In the genomic region with DNA sequence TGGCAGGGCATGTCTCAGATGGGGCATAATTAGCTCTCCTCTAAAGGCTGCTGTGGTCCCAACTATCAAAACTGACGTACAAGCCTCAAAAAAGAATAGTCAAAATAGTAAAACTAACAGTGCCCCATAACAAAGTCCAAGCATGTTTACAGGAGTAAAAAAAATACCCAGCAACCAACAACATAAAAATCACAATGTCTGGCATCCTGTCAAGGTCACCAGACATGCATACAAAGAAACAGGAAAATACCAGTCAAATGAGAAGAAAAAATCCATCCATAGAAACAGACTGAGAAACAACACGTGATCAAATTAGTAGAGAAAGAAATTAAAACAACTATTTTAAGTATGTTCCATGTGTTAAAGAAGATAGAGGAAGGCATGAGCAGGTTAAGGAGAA, we compare ENCODE assay signal across 23 cellular contexts.
DNase-seq lines count a peak whose midpoint lies in the region; ATAC-seq, FAIRE-seq and TF ChIP-seq lines count a peak whose summit lies in the region.
"Had no signal": no experiment of that assay in that cellular context is flagged by ENCODE, and none has a peak within 500 bp of the region (broad histone marks: within the 10 kb centered on the region; RNA-seq: fewer than 3 reads in every experiment).

No MANE protein-coding gene starts in this region.

- no peaks in the 10 kb centered on the region for H3K79me1 ChIP-seq in neuronal stem cell (ENCODE audit: low read depth, low read length)

- FAIRE-seq in A549 (lab: Jason Lieb, UNC): no peak
- FAIRE-seq: A204.1, D721Med, G401.6, GM12891, GM19239 had no signal

- no peak for ATAC-seq in A549
- ATAC-seq in lung (ENCODE audit: insufficient read depth, low FRiP score): no peak
- ATAC-seq in HG02642 (IDR thresholded peaks at IDR 0.05; ENCODE audit: poor library complexity, unreplicated experiment): no peak
- ATAC-seq: CD8-positive, alpha-beta T cell had no signal

- H3K4me1 ChIP-seq in A549: no peaks in the 10 kb centered on the region
- H3K4me1 ChIP-seq in lung (ENCODE audit: control insufficient read depth in 2 of 2, insufficient read depth in 2 of 2, low read length in 2 of 2): no peaks in the 10 kb centered on the region
- peaks cover 0 to 8% of the 10 kb centered on the region in 2 donors for H3K4me1 ChIP-seq in neuronal stem cell (ENCODE audit: control insufficient read depth in 2 of 2, insufficient read depth in 1 of 2, low read depth in 1 of 2, low read length in 2 of 2)
- no peaks in the 10 kb centered on the region for H3K4me1 ChIP-seq in left ventricle myocardium inferior
- H3K4me1 ChIP-seq in transverse colon: no peaks in the 10 kb centered on the region
- H3K4me1 ChIP-seq: BLaER1 treated with 17β-estradiol and CSF1 and Interleukin-3, amounts not matched to agents 10 nM and 100 nM; Caco-2 had no signal

- in situ Hi-C loops in transverse colon (cut with MboI; ENCODE audit: low pct_ligation_motif_present in 1 of 4, low pct_unique_long_range_greater_than_20kb in 1 of 4, low sequenced_read_pairs in 3 of 4): no loop called here

- H3K9ac ChIP-seq in neuronal stem cell (ENCODE audit: low read depth, low read length, poor library complexity): no peak overlapping the region
- H3K9ac ChIP-seq: BLaER1 treated with 17β-estradiol and CSF1 and Interleukin-3, amounts not matched to agents 10 nM and 100 nM had no signal

- H3K27me3 ChIP-seq in lung (ENCODE audit: control insufficient read depth, insufficient read depth) (no peaks in the 10 kb centered on the region), neuronal stem cell (ENCODE audit: control insufficient read depth in 3 of 3, insufficient read depth in 3 of 3, low read depth in 1 of 3, low read length in 3 of 3) (no peaks in the 10 kb centered on the region), left ventricle myocardium inferior (ENCODE audit: low read depth) (peaks cover 34% of the 10 kb centered on the region), transverse colon (peaks cover 42% of the 10 kb centered on the region)
- H3K27me3 ChIP-seq: BLaER1 treated with 17β-estradiol and CSF1 and Interleukin-3, amounts not matched to agents 10 nM and 100 nM had no signal

- H2BK12ac ChIP-seq in neuronal stem cell (ENCODE audit: low read length): no peak overlapping the region

- TF ChIP-seq EP300 in A549 (IDR thresholded peaks at IDR 0.05) (no peak), transverse colon (IDR thresholded peaks at IDR 0.05; ENCODE audit: low read depth) (no peak)

- no peak overlapping the region for H2AFZ ChIP-seq in neuronal stem cell (ENCODE audit: low read length)

- TF ChIP-seq CTCF in A549 (IDR thresholded peaks at IDR 0.05): no peak
- no peak for TF ChIP-seq CTCF in lung (IDR thresholded peaks at IDR 0.05; ENCODE audit: control extremely low read depth, extremely low read depth)
- no peak for TF ChIP-seq CTCF in left ventricle myocardium inferior (IDR thresholded peaks at IDR 0.05; ENCODE audit: borderline replicate concordance)
- TF ChIP-seq CTCF in transverse colon (IDR thresholded peaks at IDR 0.05): no peak

- H3K36me3 ChIP-seq in lung (ENCODE audit: control insufficient read depth in 2 of 2, insufficient read depth in 2 of 2, low read length in 2 of 2) (no peaks in the 10 kb centered on the region), neuronal stem cell (replicated peaks in 1 of 2; ENCODE audit: control insufficient read depth in 2 of 2, insufficient read depth in 2 of 2, low read length in 2 of 2) (no peaks in the 10 kb centered on the region), left ventricle myocardium inferior (no peaks in the 10 kb centered on the region), transverse colon (no peaks in the 10 kb centered on the region)
- H3K36me3 ChIP-seq: BLaER1 treated with 17β-estradiol and CSF1 and Interleukin-3, amounts not matched to agents 10 nM and 100 nM had no signal

- H2BK120ac ChIP-seq in neuronal stem cell (ENCODE audit: low read depth, low read length): no peak overlapping the region

- no peak overlapping the region for H3K14ac ChIP-seq in neuronal stem cell (ENCODE audit: low read length)

- POLR2A ChIA-PET in A549 (lab: Yijun Ruan, JAX): no interaction called here

- H3K4me3 ChIP-seq in A549 (no peak overlapping the region), lung (no peak overlapping the region), neuronal stem cell (ENCODE audit: low read length in 2 of 2) (no peak overlapping the region), left ventricle myocardium inferior (no peak overlapping the region), transverse colon (no peak overlapping the region)
- H3K4me3 ChIP-seq: BLaER1 treated with 17β-estradiol and CSF1 and Interleukin-3, amounts not matched to agents 10 nM and 100 nM had no signal

- H2AK5ac ChIP-seq in neuronal stem cell (ENCODE audit: low read depth, low read length): no peak overlapping the region

- no peak overlapping the region for H3K18ac ChIP-seq in neuronal stem cell (ENCODE audit: low read length)

- H3K4ac ChIP-seq in neuronal stem cell (ENCODE audit: low read length): no peak overlapping the region

- H2BK5ac ChIP-seq in neuronal stem cell (ENCODE audit: low read length): no peak overlapping the region

- no peak overlapping the region for H3K4me2 ChIP-seq in A549
- no peak overlapping the region for H3K4me2 ChIP-seq in neuronal stem cell (ENCODE audit: insufficient read depth, low read length, poor library complexity, severe bottlenecking)
- H3K4me2 ChIP-seq: BLaER1 treated with 17β-estradiol and CSF1 and Interleukin-3, amounts not matched to agents 10 nM and 100 nM had no signal

- peaks cover 27% of the 10 kb centered on the region for H3K9me3 ChIP-seq in A549
- H3K9me3 ChIP-seq in lung (ENCODE audit: control insufficient read depth in 2 of 2, insufficient read depth in 1 of 2, low read length in 1 of 2): peaks cover 0 to 16% of the 10 kb centered on the region in 2 donors
- peaks cover 0 to 2% of the 10 kb centered on the region in 2 donors for H3K9me3 ChIP-seq in neuronal stem cell (replicated peaks in 1 of 2; ENCODE audit: control insufficient read depth in 2 of 2, insufficient read depth in 1 of 2, low read depth in 1 of 2, low read length in 2 of 2)
- peaks cover 21% of the 10 kb centered on the region for H3K9me3 ChIP-seq in left ventricle myocardium inferior (replicated peaks)
- peaks cover 3 to 7% of the 10 kb centered on the region in 2 donors for H3K9me3 ChIP-seq in transverse colon
- H3K9me3 ChIP-seq: Caco-2 had no signal

- H2BK15ac ChIP-seq in neuronal stem cell (ENCODE audit: low read length): no peak overlapping the region

- no peak overlapping the region for H4K91ac ChIP-seq in neuronal stem cell (ENCODE audit: low read depth, low read length, poor library complexity)

- H4K8ac ChIP-seq in neuronal stem cell (ENCODE audit: low read depth, low read length): no peak overlapping the region

- no peak for TF ChIP-seq RAD21 in A549 (conservative IDR thresholded peaks at IDR 0.05 in 1 of 2, IDR thresholded peaks at IDR 0.05 in 1 of 2)

- DNase-seq in A549 (ENCODE audit: low read depth in 1 of 2, low spot score in 1 of 2): no peak
- DNase-seq in dermis blood vessel endothelial cell: peak; percentile 69
- peak; percentile 41 for DNase-seq in glomerular endothelial cell (ENCODE audit: extremely low read depth, low read depth, low spot score)
- DNase-seq in lung (ENCODE audit: low spot score): peak; percentile 6
- no peak for DNase-seq in neuronal stem cell (ENCODE audit: low spot score)
- no peak for DNase-seq in left ventricle myocardium inferior
- DNase-seq in transverse colon: no peak
- DNase-seq: 8988T; AML-193; Caco-2; Calu3; CD4-positive, alpha-beta T cell; DMS79 treated with DMSO at 0.1 percent for 48 hours; GF-D8 had no signal

- CTCF ChIA-PET in A549 (lab: Yijun Ruan, JAX): no interaction called here

- intact Hi-C loops in left ventricle myocardium inferior (cut with micrococcal nuclease): no loop called here
- intact Hi-C loops in transverse colon (cut with DNase I; ENCODE audit: low total_unique reads): no loop called here

- H3K23ac ChIP-seq in neuronal stem cell (ENCODE audit: low read depth, low read length, poor library complexity): no peak overlapping the region

- TF ChIP-seq POLR2A in A549 (IDR thresholded peaks at IDR 0.05; ENCODE audit: low read length) (no peak), transverse colon (IDR thresholded peaks at IDR 0.05) (no peak)

- no peak overlapping the region for H3K27ac ChIP-seq in A549
- no peak overlapping the region for H3K27ac ChIP-seq in lung (ENCODE audit: low read depth in 1 of 2, low read length in 1 of 2)
- H3K27ac ChIP-seq in neuronal stem cell (replicated peaks; ENCODE audit: low read length): no peak overlapping the region
- no peak overlapping the region for H3K27ac ChIP-seq in left ventricle myocardium inferior (replicated peaks)
- H3K27ac ChIP-seq in transverse colon: no peak overlapping the region
- H3K27ac ChIP-seq: BLaER1 treated with 17β-estradiol and CSF1 and Interleukin-3, amounts not matched to agents 10 nM and 100 nM; C4-2B had no signal

- 0% methylated on average over 2 of the region's 2 CpGs for WGBS in A549 (ENCODE audit: missing lambda C conversion rate)
- WGBS in lung, 2 donors: 63 to 78% methylated on average over 2 of the region's 2 CpGs
- WGBS in neuronal stem cell (ENCODE audit: extremely low coverage in 2 of 2, insufficient read length in 2 of 2, insufficient replicate concordance in 1 of 2), 2 donors: no CpG with 5 or more reads among the region's 2 CpGs
- 69 to 77% methylated on average over 2 of the region's 2 CpGs for WGBS in transverse colon (ENCODE audit: low coverage in 1 of 2), 2 donors

TF ChIP-seq in A549, 52 proteins besides CTCF, POLR2A, EP300 and RAD21:
- TF ChIP-seq NPAS2 (CRISPR knock-in tag; IDR thresholded peaks at IDR 0.05; ENCODE audit: borderline replicate concordance) (no peak), EHMT2 (IDR thresholded peaks at IDR 0.05; ENCODE audit: low read depth) (no peak)
- TF ChIP-seq, protein P1, sequence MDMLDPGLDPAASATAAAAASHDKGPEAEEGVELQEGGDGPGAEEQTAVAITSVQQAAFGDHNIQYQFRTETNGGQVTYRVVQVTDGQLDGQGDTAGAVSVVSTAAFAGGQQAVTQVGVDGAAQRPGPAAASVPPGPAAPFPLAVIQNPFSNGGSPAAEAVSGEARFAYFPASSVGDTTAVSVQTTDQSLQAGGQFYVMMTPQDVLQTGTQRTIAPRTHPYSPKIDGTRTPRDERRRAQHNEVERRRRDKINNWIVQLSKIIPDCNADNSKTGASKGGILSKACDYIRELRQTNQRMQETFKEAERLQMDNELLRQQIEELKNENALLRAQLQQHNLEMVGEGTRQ (IDR thresholded peaks at IDR 0.05): 0 out of 2 replicates have a peak, but pooled peaks have one; percentile 5

Comparison
In these comparisons a context has a peak if more than half of its experiments do, and no peak if none do; other contexts are left out.
1. DNase-seq: peak in dermis blood vessel endothelial cell (single experiment), glomerular endothelial cell (single experiment) and lung (single experiment); none in A549 (0 of 2), neuronal stem cell (single experiment), left ventricle myocardium inferior (single experiment) and transverse colon (single experiment).